Comparison of ENCODE assay signal across 8 cellular contexts in genomic region chr14:77376380-77376770, GRCh38. TPM values are rescaled to one million over a fixed set of nuclear protein-coding genes. Genes with fewer than 3 reads are reported as not detected.
A peak's percentile ranks its signal among the peaks of the same experiment; 100 is the strongest.
DNase-seq lines count a peak whose midpoint lies in the region; ATAC-seq and TF ChIP-seq lines count a peak whose summit lies in the region.

No MANE protein-coding gene starts in this region.

- peak; percentile 30 to 40 for DNase-seq in SJCRH30
- peak in 1 of 3 donors; percentile 2 for DNase-seq in immature natural killer cell
- peak in 3 of 4 experiments; percentile 7 to 18 (median 14) for DNase-seq in stimulated activated CD4-positive, alpha-beta T cell treated with anti-CD3 and anti-CD28 coated beads, Interleukin-1b, Interleukin-23, amount 100 ng/mL, for 24 hours (ENCODE audit: low read depth in 4 of 4, low spot score in 1 of 4)
- no peak for DNase-seq in RPMI8226

- peak overlapping the region; percentile 83 for H3K4me3 ChIP-seq in SJCRH30

- H3K27me3 ChIP-seq in SJCRH30: no peaks in the 10 kb centered on the region

- H3K4me3 Mint-ChIP-seq in brain: peak overlapping the region; percentile 85 to 96 (median 93)
- peak overlapping the region; percentile 86 to 94 (median 88) for H3K4me3 Mint-ChIP-seq in immature natural killer cell

- H3K27ac Mint-ChIP-seq in brain: peak overlapping the region; percentile 88 to 96 (median 95)
- peak overlapping the region in 5 of 6 donors; percentile 83 to 92 (median 91) for H3K27ac Mint-ChIP-seq in immature natural killer cell

- H3K27me3 Mint-ChIP-seq in brain (peaks cover 6% of the 10 kb centered on the region), immature natural killer cell (ENCODE audit: low read depth in 3 of 3) (peaks cover 0 to 2% (median 0%) of the 10 kb centered on the region in 3 donors)

- H3K36me3 Mint-ChIP-seq in brain (peaks cover 4% of the 10 kb centered on the region), immature natural killer cell (peaks cover 0 to 4% (median 0%) of the 10 kb centered on the region in 3 donors)

- no peaks in the 10 kb centered on the region for H3K9me3 ChIP-seq in SJCRH30 (replicated peaks)

- peak overlapping the region; percentile 87 for H3K27ac ChIP-seq in 22Rv1
- peak overlapping the region; percentile 38; the same call in 1 of the 2 replicates for H3K27ac ChIP-seq in SJCRH30

- ATAC-seq in GM18511 (IDR thresholded peaks at IDR 0.05; ENCODE audit: unreplicated experiment) (peak; percentile 29), HG03045 (IDR thresholded peaks at IDR 0.05; ENCODE audit: unreplicated experiment) (peak; percentile 13)

- H3K9me3 Mint-ChIP-seq in brain: peaks cover 0 to 2% (median 0%) of the 10 kb centered on the region in 5 experiments
- no peaks in the 10 kb centered on the region for H3K9me3 Mint-ChIP-seq in immature natural killer cell

- H3K4me1 Mint-ChIP-seq in brain (peaks cover 49% of the 10 kb centered on the region), immature natural killer cell (peaks cover 24 to 27% of the 10 kb centered on the region in 2 donors)

- TF ChIP-seq CTCF in 22Rv1 (IDR thresholded peaks at IDR 0.05): no peak
- TF ChIP-seq CTCF in brain (conservative IDR thresholded peaks at IDR 0.05): no peak

- no peaks in the 10 kb centered on the region for H3K4me1 ChIP-seq in SJCRH30

- H3K36me3 ChIP-seq in SJCRH30: no peaks in the 10 kb centered on the region

RNA-seq across cellular contexts. Expression of gene TMED8, which starts 0.5 kb away (rescaled TPM):
- total RNA-seq in SJCRH30 (2014; rRNA removed; shearing (Covaris generic)): 12.8 and 13.6 TPM in 2 replicates
- polyA plus RNA-seq in brain (ENCODE audit: insufficient read depth, low read depth, low replicate concordance) (15.9 TPM), immature natural killer cell (1 to 10 TPM; 2.4 to 4.6 (median 2.6) TPM)

RNA-seq across cellular contexts. Expression of gene SAMD15, which starts 0.8 kb away (rescaled TPM):
- 1.0 and 2.3 TPM in 2 replicates for total RNA-seq in SJCRH30 (2014; rRNA removed; shearing (Covaris generic))
- polyA plus RNA-seq in brain (ENCODE audit: insufficient read depth, low read depth, low replicate concordance) (1.3 TPM), immature natural killer cell (under 1 TPM in 1 of 3 donors, not detected in 2; 0.40 TPM)

RNA-seq across cellular contexts. Expression of gene NOXRED1, which starts 46.9 kb away (rescaled TPM):
- total RNA-seq in SJCRH30 (2014; rRNA removed; shearing (Covaris generic)): 0.06 TPM in 1 of 2 replicates, not detected in the other
- polyA plus RNA-seq in brain (ENCODE audit: insufficient read depth, low read depth, low replicate concordance) (not detected), immature natural killer cell (not detected)

RNA-seq across cellular contexts. Expression of gene GSTZ1, which starts 55.5 kb away (rescaled TPM):
- 10.3 and 14.3 TPM in 2 replicates for total RNA-seq in SJCRH30 (2014; rRNA removed; shearing (Covaris generic))
- polyA plus RNA-seq in brain (ENCODE audit: insufficient read depth, low read depth, low replicate concordance) (65.2 TPM), immature natural killer cell (1 to 10 TPM; 5.2 to 5.9 (median 5.6) TPM)

RNA-seq across cellular contexts. Expression of gene POMT2, which starts 55.7 kb away (rescaled TPM):
- 27.0 and 30.2 TPM in 2 replicates for total RNA-seq in SJCRH30 (2014; rRNA removed; shearing (Covaris generic))
- polyA plus RNA-seq in brain (ENCODE audit: insufficient read depth, low read depth, low replicate concordance) (11.1 TPM), immature natural killer cell (1 to 10 TPM in 2 of 3 donors, under 1 TPM in 1; 0.36 to 3.1 (median 1.0) TPM)
